15 cellular contexts compared by ENCODE assay signal in genomic region chrX:10754445-10754844, GRCh38.
"Had no signal": no experiment of that assay in that cellular context is flagged by ENCODE, and none has a peak within 500 bp of the region (broad histone marks: within the 10 kb centered on the region; RNA-seq: fewer than 3 reads in every experiment).

No MANE protein-coding gene starts in this region.

- H3K4me3 ChIP-seq: dorsolateral prefrontal cortex, sigmoid colon had no signal

- H3K27me3 Mint-ChIP-seq: activated CD8-positive, alpha-beta memory T cell treated with anti-CD3 and anti-CD28 coated beads, Interleukin-2, amount 10 ng/mL, durations not matched to agents 7 days and 5 days; activated naive CD8-positive, alpha-beta T cell; naive thymus-derived CD8-positive, alpha-beta T cell; stimulated activated naive CD8-positive, alpha-beta T cell treated with anti-CD3 and anti-CD28 coated beads, Interleukin-15, Interleukin-2, amounts not matched to agents 100 ng/mL and 50 ng/mL, for 24 hours had no signal

- H3K36me3 Mint-ChIP-seq: activated CD8-positive, alpha-beta memory T cell treated with anti-CD3 and anti-CD28 coated beads, Interleukin-2, amount 10 ng/mL, durations not matched to agents 7 days and 5 days; activated naive CD8-positive, alpha-beta T cell had no signal

- H3K36me3 ChIP-seq: sigmoid colon had no signal

- ATAC-seq: activated CD4-positive, CD25-positive, alpha-beta regulatory T cell treated with anti-CD3 and anti-CD28 coated beads, Interleukin-2, amount 50 U/mL, for 24 hours; activated CD8-positive, alpha-beta memory T cell treated with anti-CD3 and anti-CD28 coated beads, Interleukin-2, amount 10 ng/mL, durations not matched to agents 7 days and 5 days; activated T-cell treated with anti-CD3 and anti-CD28 coated beads, Interleukin-2, amount 50 U/mL, for 4 hours; naive thymus-derived CD8-positive, alpha-beta T cell had no signal

- H3K9me3 ChIP-seq: sigmoid colon had no signal

- H3K4me3 Mint-ChIP-seq: activated CD8-positive, alpha-beta memory T cell treated with anti-CD3 and anti-CD28 coated beads, Interleukin-2, amount 10 ng/mL, durations not matched to agents 7 days and 5 days; activated naive CD8-positive, alpha-beta T cell; activated T-cell treated with anti-CD3 and anti-CD28 coated beads, Interleukin-2, amount 50 U/mL, for 4 hours; naive thymus-derived CD8-positive, alpha-beta T cell; stimulated activated naive CD8-positive, alpha-beta T cell treated with anti-CD3 and anti-CD28 coated beads, Interleukin-15, Interleukin-2, amounts not matched to agents 100 ng/mL and 50 ng/mL, for 24 hours had no signal

- H3K4me1 Mint-ChIP-seq: activated CD8-positive, alpha-beta memory T cell treated with anti-CD3 and anti-CD28 coated beads, Interleukin-2, amount 10 ng/mL, durations not matched to agents 7 days and 5 days; naive thymus-derived CD8-positive, alpha-beta T cell had no signal

- H3K27ac ChIP-seq: dorsolateral prefrontal cortex had no signal

- H3K27ac Mint-ChIP-seq: activated CD8-positive, alpha-beta memory T cell treated with anti-CD3 and anti-CD28 coated beads, Interleukin-2, amount 10 ng/mL, durations not matched to agents 7 days and 5 days; activated naive CD8-positive, alpha-beta T cell; naive thymus-derived CD8-positive, alpha-beta T cell; stimulated activated naive CD8-positive, alpha-beta T cell treated with anti-CD3 and anti-CD28 coated beads, Interleukin-15, Interleukin-2, amounts not matched to agents 100 ng/mL and 50 ng/mL, for 24 hours had no signal

- H3K9me3 Mint-ChIP-seq: stimulated activated naive CD8-positive, alpha-beta T cell treated with anti-CD3 and anti-CD28 coated beads, Interleukin-15, Interleukin-2, amounts not matched to agents 100 ng/mL and 50 ng/mL, for 24 hours had no signal

- H3K27me3 ChIP-seq: sigmoid colon had no signal

- DNase-seq: activated CD4-positive, alpha-beta T cell treated with anti-CD3 and anti-CD28 coated beads, Interleukin-2, amount 50 U/mL, for 4 hours; activated CD8-positive, alpha-beta memory T cell treated with anti-CD3 and anti-CD28 coated beads, Interleukin-2, amount 10 ng/mL, durations not matched to agents 7 days and 5 days; activated effector memory CD4-positive, alpha-beta T cell treated with anti-CD3 and anti-CD28 coated beads, Interleukin-2, amount 50 U/mL, for 16 hours; activated T-cell treated with anti-CD3 and anti-CD28 coated beads, Interleukin-2, amount 50 U/mL, for 4 hours; amygdala; dorsolateral prefrontal cortex; hippocampal formation; naive thymus-derived CD8-positive, alpha-beta T cell; nucleus accumbens; sigmoid colon; stimulated activated CD4-positive, alpha-beta T cell treated with anti-CD3 and anti-CD28 coated beads, Interleukin-12 subunit alpha, Interleukin-12 subunit beta, amount 100 ng/mL, for 4 hours; stimulated activated CD4-positive, alpha-beta T cell treated with anti-CD3 and anti-CD28 coated beads, Interleukin-2, amount 100 ng/mL, for 48 hours had no signal
